In the genomic region with DNA sequence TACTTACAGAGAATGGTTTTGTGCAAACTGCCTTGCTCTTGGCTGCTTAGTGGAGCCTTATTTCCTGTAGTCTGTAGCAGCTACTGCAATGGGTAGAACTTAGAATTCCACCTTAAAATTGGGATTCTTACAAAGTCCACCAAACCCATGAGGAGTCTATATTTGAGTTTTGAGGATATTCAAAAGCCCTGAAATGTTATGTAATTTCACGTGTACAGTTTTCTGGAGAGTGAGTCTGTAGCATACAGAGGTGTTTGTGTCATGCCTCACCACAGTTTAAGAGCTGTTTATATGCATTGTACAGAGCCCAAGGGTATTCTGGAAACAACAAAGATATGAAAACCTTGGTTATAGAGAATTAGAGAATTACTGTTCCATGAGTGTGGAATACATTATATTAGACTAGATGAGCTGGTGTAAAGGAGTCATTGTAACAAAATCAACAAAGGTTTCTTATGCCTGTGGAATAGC, we compare ENCODE assay signal across 12 cellular contexts.
A peak's percentile ranks its signal among the peaks of the same experiment; 100 is the strongest.
DNase-seq lines count a peak whose midpoint lies in the region; ATAC-seq, FAIRE-seq and TF ChIP-seq lines count a peak whose summit lies in the region.
"Had no signal": no experiment of that assay in that cellular context is flagged by ENCODE, and none has a peak within 500 bp of the region (broad histone marks: within the 10 kb centered on the region; RNA-seq: fewer than 3 reads in every experiment).

No MANE protein-coding gene starts in this region.

- CTCF ChIA-PET in A549 (lab: Yijun Ruan, JAX) = interaction anchor here (1.6 kb wide), 1 partner anchor 8 kb away, joined by 3 read pairs; no protein-coding TSS in a partner anchor

- H4K20me1 ChIP-seq in Karpas-422 (ENCODE audit: insufficient read depth, low read depth, low read length) (no peaks in the 10 kb centered on the region), osteoblast (ENCODE audit: insufficient read depth, low read length) (peaks cover 33% of the 10 kb centered on the region)

- no peak for TF ChIP-seq CTCF in A549 (IDR thresholded peaks at IDR 0.05)
- TF ChIP-seq CTCF in osteoblast (IDR thresholded peaks at IDR 0.05; ENCODE audit: extremely low read depth, low read depth, low read length) = no peak
- no peak for TF ChIP-seq CTCF in GM13977 (IDR thresholded peaks at IDR 0.05; ENCODE audit: extremely low read depth, insufficient read depth, missing control alignments)
- TF ChIP-seq CTCF in endodermal cell (conservative IDR thresholded peaks at IDR 0.05) = no peak

- H3K36me3 Mint-ChIP-seq in effector memory CD8-positive, alpha-beta T cell (ENCODE audit: insufficient read depth) = peaks cover 16% of the 10 kb centered on the region
- no peaks in the 10 kb centered on the region for H3K36me3 Mint-ChIP-seq in endodermal cell (ENCODE audit: low read depth)

- no peaks in the 10 kb centered on the region for H3K27me3 Mint-ChIP-seq in effector memory CD8-positive, alpha-beta T cell
- no peaks in the 10 kb centered on the region for H3K27me3 Mint-ChIP-seq in endodermal cell (ENCODE audit: insufficient read depth)

- ATAC-seq in A549 = peak; percentile 61 to 65
- ATAC-seq in effector memory CD8-positive, alpha-beta T cell (replicated peaks) = peak; percentile 62

- H3K4me2 ChIP-seq in A549 = peak overlapping the region; percentile 92
- peak overlapping the region; percentile 75 for H3K4me2 ChIP-seq in Karpas-422 (ENCODE audit: low read depth, low read length, poor library complexity, severe bottlenecking)
- peak overlapping the region; percentile 81 for H3K4me2 ChIP-seq in osteoblast (ENCODE audit: insufficient read depth, low read length)
- H3K4me2 ChIP-seq: PC-9 had no signal

- peak overlapping the region; percentile 60 to 76 for H3K4me3 Mint-ChIP-seq in effector memory CD8-positive, alpha-beta T cell
- no peak overlapping the region for H3K4me3 Mint-ChIP-seq in endodermal cell

- in situ Hi-C loops in GM13977 (cut with MboI; ENCODE audit: low pct_unique_long_range_greater_than_20kb, low sequenced_read_pairs, unreplicated experiment) = no loop called here

- no peak for TF ChIP-seq RAD21 in A549 (conservative IDR thresholded peaks at IDR 0.05 in 1 of 2, IDR thresholded peaks at IDR 0.05 in 1 of 2)

- DNase-seq in A549 (ENCODE audit: low read depth in 1 of 2, low spot score in 1 of 2) (no peak), Karpas-422 (no peak), osteoblast (ENCODE audit: insufficient read length, low spot score, missing footprints) (no peak), germinal center (ENCODE audit: low spot score) (no peak), GM13977 (ENCODE audit: low spot score) (no peak), endodermal cell (no peak)
- no peak for DNase-seq in effector memory CD8-positive, alpha-beta T cell
- no peak for DNase-seq in effector CD8-positive, alpha-beta T cell (lab: John Stamatoyannopoulos, UW)
- DNase-seq: activated CD4-positive, alpha-beta T cell treated with anti-CD3 and anti-CD28 coated beads, Interleukin-2, amount 50 U/mL, for 4 hours; PC-9 had no signal

- H3K79me2 ChIP-seq in Karpas-422 (ENCODE audit: low read length) = peaks cover 99% of the 10 kb centered on the region
- H3K79me2 ChIP-seq in osteoblast (ENCODE audit: insufficient read depth, low read length) = peaks cover 96% of the 10 kb centered on the region

- H3K9me3 ChIP-seq in A549 (no peaks in the 10 kb centered on the region), Karpas-422 (ENCODE audit: low read length) (no peaks in the 10 kb centered on the region), osteoblast (ENCODE audit: low read depth, low read length) (no peaks in the 10 kb centered on the region), endodermal cell (ENCODE audit: control insufficient read depth, low read length) (no peaks in the 10 kb centered on the region)

- TF ChIP-seq POLR2A in A549 (IDR thresholded peaks at IDR 0.05; ENCODE audit: low read length) = no peak

- TF ChIP-seq EP300 in A549 (IDR thresholded peaks at IDR 0.05) = no peak

- no peaks in the 10 kb centered on the region for H3K9me2 ChIP-seq in Karpas-422 (replicated peaks; ENCODE audit: insufficient read depth, low read length)

- 0% methylated on average over 1 of the region's 1 CpG for WGBS in A549 (ENCODE audit: missing lambda C conversion rate)
- WGBS in endodermal cell (ENCODE audit: insufficient coverage in 1 of 2, insufficient read length in 1 of 2), 2 experiments = 85 to 89% methylated on average over 1 of the region's 1 CpG

- H2AFZ ChIP-seq in Karpas-422 (ENCODE audit: low read length) = no peak overlapping the region
- no peak overlapping the region for H2AFZ ChIP-seq in osteoblast (ENCODE audit: low read length)
- H2AFZ ChIP-seq: PC-9 had no signal

- peak overlapping the region; percentile 80 to 89 for H3K27ac Mint-ChIP-seq in effector memory CD8-positive, alpha-beta T cell
- H3K27ac Mint-ChIP-seq in endodermal cell = no peak overlapping the region

- POLR2A ChIA-PET in A549 (lab: Yijun Ruan, JAX) = no interaction called here

- H3K4me1 ChIP-seq in A549 (peaks cover 84% of the 10 kb centered on the region), Karpas-422 (ENCODE audit: low read length) (peaks cover 87% of the 10 kb centered on the region), osteoblast (ENCODE audit: insufficient read depth, low read length) (peaks cover 70% of the 10 kb centered on the region), endodermal cell (ENCODE audit: control insufficient read depth, insufficient read depth, low read length) (peaks cover 2% of the 10 kb centered on the region)

- peaks cover 34 to 61% of the 10 kb centered on the region in 2 donors for H3K4me1 Mint-ChIP-seq in effector memory CD8-positive, alpha-beta T cell (ENCODE audit: low read depth in 2 of 2)
- H3K4me1 Mint-ChIP-seq in endodermal cell = peaks cover 3% of the 10 kb centered on the region

- H3K27me3 ChIP-seq in Karpas-422 (ENCODE audit: low read length) = no peaks in the 10 kb centered on the region
- no peaks in the 10 kb centered on the region for H3K27me3 ChIP-seq in osteoblast (ENCODE audit: insufficient read depth, low read length)
- H3K27me3 ChIP-seq in endodermal cell (ENCODE audit: control insufficient read depth, insufficient read depth, low read length, poor library complexity, severe bottlenecking) = no peaks in the 10 kb centered on the region

- peak overlapping the region; percentile 35; the same call in 2 of the 3 replicates for H3K4me3 ChIP-seq in A549
- H3K4me3 ChIP-seq in Karpas-422 (ENCODE audit: low read length) = no peak overlapping the region
- peak overlapping the region; percentile 46 for H3K4me3 ChIP-seq in osteoblast (ENCODE audit: insufficient read depth, low read length)
- H3K4me3 ChIP-seq in endodermal cell (ENCODE audit: low read length) = no peak overlapping the region
- H3K4me3 ChIP-seq: PC-9 had no signal

- no peaks in the 10 kb centered on the region for H3K9me3 Mint-ChIP-seq in effector memory CD8-positive, alpha-beta T cell
- H3K9me3 Mint-ChIP-seq in endodermal cell = no peaks in the 10 kb centered on the region

- H3K27ac ChIP-seq in A549 (peak overlapping the region; percentile 77 to 79), Karpas-422 (ENCODE audit: low read length) (peak overlapping the region; percentile 50), osteoblast (ENCODE audit: low read depth, low read length) (peak overlapping the region; percentile 68), endodermal cell (ENCODE audit: low read depth, low read length) (no peak overlapping the region)
- H3K27ac ChIP-seq: PC-9 had no signal

- FAIRE-seq in A549 (lab: Jason Lieb, UNC) = no peak
- FAIRE-seq: H1, keratinocyte had no signal

- H3K36me3 ChIP-seq in Karpas-422 (ENCODE audit: insufficient read depth, low read length) = 0 out of 2 replicates have a peak, but pooled peaks cover 2% of the 10 kb centered on the region
- peaks cover 7% of the 10 kb centered on the region for H3K36me3 ChIP-seq in osteoblast (ENCODE audit: insufficient read depth, low read length)
- H3K36me3 ChIP-seq in endodermal cell (ENCODE audit: control insufficient read depth, insufficient read depth, low read length) = no peaks in the 10 kb centered on the region

- H3K9ac ChIP-seq in Karpas-422 (ENCODE audit: low read length) (no peak overlapping the region; the same call in 1 of the 2 replicates), endodermal cell (ENCODE audit: extremely low read depth, low read length, poor library complexity, severe bottlenecking) (no peak overlapping the region)

TF ChIP-seq in A549, 52 proteins besides CTCF, POLR2A, EP300 and RAD21:
- TF ChIP-seq EHF (CRISPR knock-in tag; IDR thresholded peaks at IDR 0.05) (no peak), SMC3 (IDR thresholded peaks at IDR 0.05) (no peak), MAZ (IDR thresholded peaks at IDR 0.05; ENCODE audit: borderline replicate concordance, low read depth, low read length) (no peak), TP53 (CRISPR knock-in tag; IDR thresholded peaks at IDR 0.05) (no peak), RCOR1 (IDR thresholded peaks at IDR 0.05; ENCODE audit: low read depth, low read length) (no peak), HOXB5 (CRISPR knock-in tag; IDR thresholded peaks at IDR 0.05) (no peak), ZFP36 (IDR thresholded peaks at IDR 0.05; ENCODE audit: borderline replicate concordance, partially characterized antibody) (no peak), FOXS1 (CRISPR knock-in tag; IDR thresholded peaks at IDR 0.05) (no peak)

Comparison
In these comparisons a context has a peak if more than half of its experiments do, and no peak if none do; other contexts are left out.
1. H3K4me3 ChIP-seq: peak in A549 (single experiment) and osteoblast (single experiment); none in Karpas-422 (single experiment) and endodermal cell (single experiment).
2. Peak in every context shown above with its lines, with median percentiles within 50 percentile points of each other: H3K4me2 ChIP-seq.